In genomic region chr13:31090096-31090495, GRCh38 we compare ENCODE assay signal across 27 cellular contexts.
"Had no signal": no experiment of that assay in that cellular context is flagged by ENCODE, and none has a peak within 500 bp of the region (broad histone marks: within the 10 kb centered on the region; RNA-seq: fewer than 3 reads in every experiment).

No MANE protein-coding gene starts in this region.

- H3K9me3 ChIP-seq: left lung, lower lobe of right lung, pancreas, prostate gland, stomach, testis, thyroid gland, transverse colon, upper lobe of right lung had no signal

- H3K36me3 ChIP-seq: left lung, lower lobe of right lung, pancreas, prostate gland, stomach, thyroid gland, transverse colon, upper lobe of right lung had no signal

- H3K4me3 ChIP-seq: left lung, lower lobe of right lung, pancreas, prostate gland, skin epidermis, stomach, testis, thyroid gland, transverse colon, upper lobe of right lung had no signal

- H3K4me1 ChIP-seq: left lung, lower lobe of right lung, pancreas, prostate gland, testis, thyroid gland, transverse colon, upper lobe of right lung had no signal

- H3K27me3 ChIP-seq: pancreas, testis, thyroid gland, transverse colon, upper lobe of right lung had no signal

- DNase-seq: hippocampal formation; kidney; left colon; left lung; lower lobe of right lung; mammary epithelial cell; mesenchymal stem cell; naive thymus-derived CD8-positive, alpha-beta T cell; pancreas; posterior cingulate gyrus; retina; right cardiac atrium; stimulated activated CD4-positive, alpha-beta T cell treated with anti-CD3 and anti-CD28 coated beads, Interleukin-12 subunit alpha, Interleukin-12 subunit beta, amount 100 ng/mL, for 4 hours; stimulated activated CD4-positive, alpha-beta T cell treated with anti-CD3 and anti-CD28 coated beads, Interleukin-15, amount 100 ng/mL, for 24 hours; stimulated activated CD4-positive, alpha-beta T cell treated with anti-CD3 and anti-CD28 coated beads, Interleukin-2, amount 100 ng/mL, for 24 hours; stimulated activated CD4-positive, alpha-beta T cell treated with anti-CD3 and anti-CD28 coated beads, Interleukin-4, amount 100 ng/mL, for 1 hour; stimulated activated naive B cell treated with anti-CD40 and anti-IgM and Interleukin-4, amounts not matched to agents 10 μg/mL and 1 μg/mL and 100 μg/mL, for 72 hours; stimulated activated naive CD8-positive, alpha-beta T cell treated with anti-CD3 and anti-CD28 coated beads, Interleukin-15, Interleukin-2, amounts not matched to agents 100 U/mL and 50 U/mL, for 24 hours; stomach; testis; thyroid gland; transverse colon; upper lobe of right lung had no signal

- H3K36me3 Mint-ChIP-seq: naive thymus-derived CD8-positive, alpha-beta T cell; stimulated activated naive B cell treated with anti-CD40 and anti-IgM and Interleukin-4, amounts not matched to agents 10 μg/mL and 1 μg/mL and 100 μg/mL, for 72 hours had no signal

- H3K9me3 Mint-ChIP-seq: naive thymus-derived CD8-positive, alpha-beta T cell; nephron; stimulated activated naive B cell treated with anti-CD40 and anti-IgM and Interleukin-4, amounts not matched to agents 10 μg/mL and 1 μg/mL and 100 μg/mL, for 72 hours had no signal

- ATAC-seq: left colon; left lung; naive thymus-derived CD8-positive, alpha-beta T cell; pancreas; sciatic nerve; stimulated activated naive B cell treated with anti-CD40 and anti-IgM and Interleukin-4, amounts not matched to agents 10 μg/mL and 1 μg/mL and 100 μg/mL, for 72 hours; stimulated activated naive CD8-positive, alpha-beta T cell treated with anti-CD3 and anti-CD28 coated beads, Interleukin-15, Interleukin-2, amounts not matched to agents 100 U/mL and 50 U/mL, for 24 hours; upper lobe of right lung had no signal

- H3K27ac ChIP-seq: left lung, lower lobe of right lung, pancreas, prostate gland, skin epidermis, stomach, testis, thyroid gland, transverse colon, upper lobe of right lung had no signal

- H3K4me3 Mint-ChIP-seq: naive thymus-derived CD8-positive, alpha-beta T cell had no signal

- H3K27ac Mint-ChIP-seq: naive thymus-derived CD8-positive, alpha-beta T cell; stimulated activated naive B cell treated with anti-CD40 and anti-IgM and Interleukin-4, amounts not matched to agents 10 μg/mL and 1 μg/mL and 100 μg/mL, for 72 hours had no signal
